In genomic region chr10:61891911-61892310, GRCh38 we compare ENCODE assay signal across 27 cellular contexts. TPM values are rescaled to one million over a fixed set of nuclear protein-coding genes. Genes with fewer than 3 reads are reported as not detected.
A peak's percentile ranks its signal among the peaks of the same experiment; 100 is the strongest.
DNase-seq lines count a peak whose midpoint lies in the region; ATAC-seq, FAIRE-seq and TF ChIP-seq lines count a peak whose summit lies in the region.
"Had no signal": no experiment of that assay in that cellular context is flagged by ENCODE, and none has a peak within 500 bp of the region (broad histone marks: within the 10 kb centered on the region; RNA-seq: fewer than 3 reads in every experiment).

No MANE protein-coding gene starts in this region.

- H3K27ac Mint-ChIP-seq in activated CD4-positive, alpha-beta T cell treated with anti-CD3 and anti-CD28 coated beads for 36 hours = no peak overlapping the region
- H3K27ac Mint-ChIP-seq: CD14-positive monocyte; CD4-positive, alpha-beta T cell; CD8-positive, alpha-beta memory T cell; HFFc6 had no signal

- H3K4me2 ChIP-seq in Karpas-422 (ENCODE audit: low read depth, low read length, poor library complexity, severe bottlenecking) (peak overlapping the region; percentile 54), smooth muscle cell (no peak overlapping the region), neuronal stem cell (ENCODE audit: insufficient read depth, low read length, poor library complexity, severe bottlenecking) (no peak overlapping the region)
- H3K4me2 ChIP-seq: A549; BLaER1 treated with 17β-estradiol and CSF1 and Interleukin-3, amounts not matched to agents 10 nM and 100 nM had no signal

- no peaks in the 10 kb centered on the region for H3K9me3 Mint-ChIP-seq in activated CD4-positive, alpha-beta T cell treated with anti-CD3 and anti-CD28 coated beads for 36 hours (ENCODE audit: low read depth)
- H3K9me3 Mint-ChIP-seq: CD4-positive, alpha-beta T cell; CD8-positive, alpha-beta memory T cell; HFFc6 had no signal

- no peak overlapping the region for H4K91ac ChIP-seq in neuronal stem cell (ENCODE audit: low read depth, low read length, poor library complexity)

- H3K79me1 ChIP-seq in neuronal stem cell (ENCODE audit: low read depth, low read length) = no peaks in the 10 kb centered on the region

- no peaks in the 10 kb centered on the region for H3K27me3 Mint-ChIP-seq in activated CD4-positive, alpha-beta T cell treated with anti-CD3 and anti-CD28 coated beads for 36 hours
- H3K27me3 Mint-ChIP-seq: CD4-positive, alpha-beta T cell had no signal

- H3K4me1 ChIP-seq in Karpas-422 (ENCODE audit: low read length) = peaks cover 16% of the 10 kb centered on the region
- no peaks in the 10 kb centered on the region for H3K4me1 ChIP-seq in smooth muscle cell (ENCODE audit: low read depth)
- peaks cover 0 to 2% of the 10 kb centered on the region in 2 donors for H3K4me1 ChIP-seq in neuronal stem cell (ENCODE audit: control insufficient read depth in 2 of 2, insufficient read depth in 1 of 2, low read depth in 1 of 2, low read length in 2 of 2)

- H4K20me1 ChIP-seq in Karpas-422 (ENCODE audit: insufficient read depth, low read depth, low read length) = no peaks in the 10 kb centered on the region
- H4K20me1 ChIP-seq in smooth muscle cell (ENCODE audit: low read depth) = no peaks in the 10 kb centered on the region
- H4K20me1 ChIP-seq: BLaER1 treated with 17β-estradiol and CSF1 and Interleukin-3, amounts not matched to agents 10 nM and 100 nM had no signal

- POLR2A ChIA-PET in activated CD4-positive, alpha-beta T cell treated with anti-CD3 and anti-CD28 coated beads for 36 hours (lab: Charles Lee) = no interaction called here

- WGBS in smooth muscle cell (ENCODE audit: low lambda C conversion rate) = 49% methylated on average over 4 of the region's 4 CpGs
- WGBS in neuronal stem cell (ENCODE audit: extremely low coverage in 2 of 2, insufficient read length in 2 of 2, insufficient replicate concordance in 1 of 2), 2 donors = no CpG with 5 or more reads among the region's 4 CpGs

- no peaks in the 10 kb centered on the region for H3K36me3 Mint-ChIP-seq in activated CD4-positive, alpha-beta T cell treated with anti-CD3 and anti-CD28 coated beads for 36 hours (ENCODE audit: low read depth)
- H3K36me3 Mint-ChIP-seq: CD14-positive monocyte; CD8-positive, alpha-beta memory T cell had no signal

- H3F3A ChIP-seq in smooth muscle cell (ENCODE audit: low read depth) = no peaks in the 10 kb centered on the region

- H3K79me2 ChIP-seq in Karpas-422 (ENCODE audit: low read length) = no peaks in the 10 kb centered on the region
- no peaks in the 10 kb centered on the region for H3K79me2 ChIP-seq in smooth muscle cell (ENCODE audit: low read depth)

- peaks cover 22% of the 10 kb centered on the region for H3K4me1 Mint-ChIP-seq in activated CD4-positive, alpha-beta T cell treated with anti-CD3 and anti-CD28 coated beads for 36 hours

- H4K8ac ChIP-seq in neuronal stem cell (ENCODE audit: low read depth, low read length) = no peak overlapping the region

- no peak overlapping the region for H2BK12ac ChIP-seq in neuronal stem cell (ENCODE audit: low read length)

- no peak overlapping the region for H3K14ac ChIP-seq in neuronal stem cell (ENCODE audit: low read length)

- no peak overlapping the region for H2BK5ac ChIP-seq in neuronal stem cell (ENCODE audit: low read length)

- H3K4me3 ChIP-seq in Karpas-422 (ENCODE audit: low read length) (no peak overlapping the region), smooth muscle cell (no peak overlapping the region), neuronal stem cell (ENCODE audit: low read length in 2 of 2) (no peak overlapping the region)
- H3K4me3 ChIP-seq: A549; BLaER1 treated with 17β-estradiol and CSF1 and Interleukin-3, amounts not matched to agents 10 nM and 100 nM; HAP-1 had no signal

- H3K4ac ChIP-seq in neuronal stem cell (ENCODE audit: low read length) = no peak overlapping the region

- H3K27me3 ChIP-seq in Karpas-422 (ENCODE audit: low read length) (no peaks in the 10 kb centered on the region), smooth muscle cell (ENCODE audit: low read depth) (no peaks in the 10 kb centered on the region), neuronal stem cell (ENCODE audit: control insufficient read depth in 3 of 3, insufficient read depth in 3 of 3, low read depth in 1 of 3, low read length in 3 of 3) (no peaks in the 10 kb centered on the region)
- H3K27me3 ChIP-seq: BE2C; BLaER1 treated with 17β-estradiol and CSF1 and Interleukin-3, amounts not matched to agents 10 nM and 100 nM had no signal

- H3K18ac ChIP-seq in neuronal stem cell (ENCODE audit: low read length) = no peak overlapping the region

- H3K23ac ChIP-seq in neuronal stem cell (ENCODE audit: low read depth, low read length, poor library complexity) = no peak overlapping the region

- peak overlapping the region; percentile 18 for H3K4me3 Mint-ChIP-seq in activated CD4-positive, alpha-beta T cell treated with anti-CD3 and anti-CD28 coated beads for 36 hours
- H3K4me3 Mint-ChIP-seq: CD14-positive monocyte; CD4-positive, alpha-beta T cell; CD8-positive, alpha-beta memory T cell; HFFc6 had no signal

- H2AFZ ChIP-seq in Karpas-422 (ENCODE audit: low read length) (no peak overlapping the region), smooth muscle cell (ENCODE audit: low read depth) (peak overlapping the region; percentile 13), neuronal stem cell (ENCODE audit: low read length) (no peak overlapping the region)

- DNase-seq in activated CD4-positive, alpha-beta T cell treated with anti-CD3 and anti-CD28 coated beads for 36 hours = no peak
- no peak for DNase-seq in activated CD4-positive, alpha-beta T cell treated with anti-CD3 and anti-CD28 coated beads for 4 hours
- DNase-seq in Karpas-422 (no peak), myocyte (ENCODE audit: low read depth) (peak; percentile 26), smooth muscle cell (lab: John Stamatoyannopoulos, UW; ENCODE audit: unreplicated experiment) (no peak), GM12891 (ENCODE audit: insufficient read length, low spot score) (no peak), T-helper 9 cell (no peak), neuronal stem cell (ENCODE audit: low spot score) (no peak)
- DNase-seq: ACHN; AML-193; BE2C; CD4-positive, alpha-beta T cell; CD8-positive, alpha-beta memory T cell; DMS 273 treated with DMSO at 0.1 percent for 48 hours; DMS53; DMS79 treated with DMSO at 0.1 percent for 48 hours; GF-D8; GOT3; HFFc6 had no signal

- H2BK120ac ChIP-seq in neuronal stem cell (ENCODE audit: low read depth, low read length) = no peak overlapping the region

- no peak for TF ChIP-seq CTCF in smooth muscle cell (IDR thresholded peaks at IDR 0.05; ENCODE audit: borderline replicate concordance, insufficient read depth, poor library complexity, severe bottlenecking)

- H3K9ac ChIP-seq in Karpas-422 (ENCODE audit: low read length) (no peak overlapping the region), smooth muscle cell (ENCODE audit: low read depth) (no peak overlapping the region), neuronal stem cell (ENCODE audit: low read depth, low read length, poor library complexity) (no peak overlapping the region)
- H3K9ac ChIP-seq: BLaER1 treated with 17β-estradiol and CSF1 and Interleukin-3, amounts not matched to agents 10 nM and 100 nM had no signal

- TF ChIP-seq POLR2A in GM12891 (IDR thresholded peaks at IDR 0.05; ENCODE audit: low read depth, low read length) = no peak

- H3K36me3 ChIP-seq in Karpas-422 (ENCODE audit: insufficient read depth, low read length) (no peaks in the 10 kb centered on the region), smooth muscle cell (ENCODE audit: low read depth) (no peaks in the 10 kb centered on the region), neuronal stem cell (replicated peaks in 1 of 2; ENCODE audit: control insufficient read depth in 2 of 2, insufficient read depth in 2 of 2, low read length in 2 of 2) (no peaks in the 10 kb centered on the region)
- H3K36me3 ChIP-seq: BE2C; BLaER1 treated with 17β-estradiol and CSF1 and Interleukin-3, amounts not matched to agents 10 nM and 100 nM; HAP-1 had no signal

- no peak for ATAC-seq in activated CD4-positive, alpha-beta T cell treated with anti-CD3 and anti-CD28 coated beads for 36 hours
- ATAC-seq: A549 had no signal

- no peaks in the 10 kb centered on the region for H3K9me3 ChIP-seq in Karpas-422 (ENCODE audit: low read length)
- H3K9me3 ChIP-seq in smooth muscle cell (replicated peaks; ENCODE audit: low read depth) = no peaks in the 10 kb centered on the region
- no peaks in the 10 kb centered on the region for H3K9me3 ChIP-seq in neuronal stem cell (replicated peaks in 1 of 2; ENCODE audit: control insufficient read depth in 2 of 2, insufficient read depth in 1 of 2, low read depth in 1 of 2, low read length in 2 of 2)
- H3K9me3 ChIP-seq: A549, BE2C, HAP-1 had no signal

- intact Hi-C loops in activated CD4-positive, alpha-beta T cell treated with anti-CD3 and anti-CD28 coated beads for 36 hours (cut with DNase I, micrococcal nuclease) = no loop called here

- H3K9me2 ChIP-seq in Karpas-422 (replicated peaks; ENCODE audit: insufficient read depth, low read length) = no peaks in the 10 kb centered on the region

- CTCF ChIA-PET in activated CD4-positive, alpha-beta T cell treated with anti-CD3 and anti-CD28 coated beads for 36 hours (lab: Charles Lee) = interaction anchor here (1.6 kb wide), 1 partner anchor 8 kb away, joined by 4 read pairs; no protein-coding TSS in a partner anchor

- no peak for FAIRE-seq in GM12891 (lab: Jason Lieb, UNC)
- FAIRE-seq: A549, D721Med, GM12892, H54 had no signal

- no peak overlapping the region for H2AK5ac ChIP-seq in neuronal stem cell (ENCODE audit: low read depth, low read length)

- H3K27ac ChIP-seq in Karpas-422 (ENCODE audit: low read length) = no peak overlapping the region
- H3K27ac ChIP-seq in smooth muscle cell (ENCODE audit: low read depth) = no peak overlapping the region
- no peak overlapping the region for H3K27ac ChIP-seq in neuronal stem cell (replicated peaks; ENCODE audit: low read length)
- H3K27ac ChIP-seq: 22Rv1; A549; BLaER1 treated with 17β-estradiol and CSF1 and Interleukin-3, amounts not matched to agents 10 nM and 100 nM had no signal

- H2BK15ac ChIP-seq in neuronal stem cell (ENCODE audit: low read length) = no peak overlapping the region

TF ChIP-seq in GM12891, 5 proteins besides CTCF, POLR2A, EP300 and RAD21:
- TF ChIP-seq PAX5 (IDR thresholded peaks at IDR 0.05; ENCODE audit: insufficient read depth, low read length, severe bottlenecking) = no peak
- TF ChIP-seq TAF1 (IDR thresholded peaks at IDR 0.05; ENCODE audit: low read depth, low read length) = no peak
- no peak for TF ChIP-seq SPI1 (IDR thresholded peaks at IDR 0.05; ENCODE audit: low read depth, low read length)
- no peak for TF ChIP-seq POLR2AphosphoS5 (IDR thresholded peaks at IDR 0.05; ENCODE audit: low read depth, low read length)
- no peak for TF ChIP-seq POU2F2 (IDR thresholded peaks at IDR 0.05; ENCODE audit: low read depth, low read length)

RNA-seq across cellular contexts. Expression of gene ARID5B, which starts 9.6 kb away (rescaled TPM):
- total RNA-seq in activated CD4-positive, alpha-beta T cell treated with anti-CD3 and anti-CD28 coated beads for 36 hours = 100 to 1,000 TPM in 1 of 2 experiments, 10 to 100 TPM in 1; 73.8 to 106 TPM
- total RNA-seq in Karpas-422 (2014; rRNA removed; shearing (Covaris generic); ENCODE audit: low replicate concordance) = 1.3 and 5.9 TPM in 2 replicates
- total RNA-seq in myocyte (15.8 and 15.9 TPM in 2 replicates), smooth muscle cell (67.6 and 69.4 TPM in 2 replicates)
- 11.0 TPM for polyA plus RNA-seq in myocyte (2012)
- 49.0 and 52.7 TPM in 2 replicates for polyA plus RNA-seq in smooth muscle cell
- 1.9 TPM for polyA plus RNA-seq in GM12891 (2012; ENCODE audit: low read depth, missing spikeins)
- 1.8 TPM for polyA plus RNA-seq in neuronal stem cell (2013, experiment 1 of 2)
- polyA plus RNA-seq in neuronal stem cell (2013, experiment 2 of 2) = 1.8 TPM
